In genomic region chr7:151142686-151143040, GRCh38 we compare ENCODE assay signal across 22 cellular contexts. TPM values are rescaled to one million over a fixed set of nuclear protein-coding genes. Genes with fewer than 3 reads are reported as not detected.
DNase-seq lines count a peak whose midpoint lies in the region; TF ChIP-seq lines count a peak whose summit lies in the region.
"Had no signal": no experiment of that assay in that cellular context is flagged by ENCODE, and none has a peak within 500 bp of the region (broad histone marks: within the 10 kb centered on the region; RNA-seq: fewer than 3 reads in every experiment).

No MANE protein-coding gene starts in this region.

- peaks cover 40% of the 10 kb centered on the region for H3K36me3 Mint-ChIP-seq in activated T-cell treated with anti-CD3 and anti-CD28 coated beads, Interleukin-2, amount 50 U/mL, for 24 hours (ENCODE audit: low read depth)
- H3K36me3 Mint-ChIP-seq in activated T-helper 1 cell treated with anti-CD3 and anti-CD28 coated beads, Interleukin-12 subunit alpha, Interleukin-12 subunit beta, Interleukin-2, Interleukin-4 antibody, amounts not matched to agents 30 ng/mL and 10 ng/mL and 1 ng/mL, durations not matched to agents 14 hours and 24 hours and 36 hours (ENCODE audit: low read depth) = no peaks in the 10 kb centered on the region
- H3K36me3 Mint-ChIP-seq: natural killer cell treated with Interleukin-12 subunit alpha and Interleukin-12 subunit beta and Interleukin-15 and Interleukin-18, amount 100 ng/mL, for 72 hours had no signal

- no peaks in the 10 kb centered on the region for H3K27me3 Mint-ChIP-seq in activated T-cell treated with anti-CD3 and anti-CD28 coated beads, Interleukin-2, amount 50 U/mL, for 24 hours
- H3K27me3 Mint-ChIP-seq in activated T-helper 1 cell treated with anti-CD3 and anti-CD28 coated beads, Interleukin-12 subunit alpha, Interleukin-12 subunit beta, Interleukin-2, Interleukin-4 antibody, amounts not matched to agents 30 ng/mL and 10 ng/mL and 1 ng/mL, durations not matched to agents 14 hours and 24 hours and 36 hours (ENCODE audit: insufficient read depth) = no peaks in the 10 kb centered on the region
- H3K27me3 Mint-ChIP-seq: activated B cell treated with CpG ODN at 0.5 μM for 24 hours; activated naive CD4-positive, alpha-beta T cell treated with anti-CD3 and anti-CD28 coated beads, Interleukin-2, amount 50 U/mL, for 24 hours; CD4-positive, alpha-beta memory T cell; IgD-negative memory B cell; natural killer cell treated with Interleukin-12 subunit alpha and Interleukin-12 subunit beta and Interleukin-15 and Interleukin-18, amount 100 ng/mL, for 72 hours had no signal

- intact Hi-C loops in activated T-helper 1 cell treated with anti-CD3 and anti-CD28 coated beads, Interleukin-12 subunit alpha, Interleukin-12 subunit beta, Interleukin-2, Interleukin-4 antibody, amounts not matched to agents 30 ng/mL and 10 ng/mL and 1 ng/mL, durations not matched to agents 14 hours and 24 hours and 36 hours (cut with micrococcal nuclease) = no loop called here

- no peaks in the 10 kb centered on the region for H3K9me3 Mint-ChIP-seq in activated T-cell treated with anti-CD3 and anti-CD28 coated beads, Interleukin-2, amount 50 U/mL, for 24 hours
- no peaks in the 10 kb centered on the region for H3K9me3 Mint-ChIP-seq in activated T-helper 1 cell treated with anti-CD3 and anti-CD28 coated beads, Interleukin-12 subunit alpha, Interleukin-12 subunit beta, Interleukin-2, Interleukin-4 antibody, amounts not matched to agents 30 ng/mL and 10 ng/mL and 1 ng/mL, durations not matched to agents 14 hours and 24 hours and 36 hours
- H3K9me3 Mint-ChIP-seq: activated B cell treated with CpG ODN at 0.5 μM for 24 hours; activated naive CD4-positive, alpha-beta T cell treated with anti-CD3 and anti-CD28 coated beads, Interleukin-2, amount 50 U/mL, for 24 hours; IgD-negative memory B cell; natural killer cell treated with Interleukin-12 subunit alpha and Interleukin-12 subunit beta and Interleukin-15 and Interleukin-18, amount 100 ng/mL, for 72 hours; type B pancreatic cell had no signal

- peak; percentile 22 for DNase-seq in activated T-cell treated with anti-CD3 and anti-CD28 coated beads, Interleukin-2, amount 50 U/mL, for 24 hours
- no peak for DNase-seq in activated T-cell treated with anti-CD3 and anti-CD28 coated beads for 4 hours
- peak; percentile 79 to 85 for DNase-seq in erythroblast (lab: John Stamatoyannopoulos, UW)
- DNase-seq in midbrain (lab: John Stamatoyannopoulos, UW) = peak; percentile 77
- DNase-seq in superior temporal gyrus (ENCODE audit: extremely low spot score) = peak; percentile 89
- no peak for DNase-seq in activated CD4-positive, alpha-beta T cell treated with anti-CD3 and anti-CD28 coated beads for 1 hour
- DNase-seq in NOMO-1 (lab: John Stamatoyannopoulos, UW; ENCODE audit: unreplicated experiment in 2 of 2) = no peak
- DNase-seq in activated T-helper 1 cell treated with anti-CD3 and anti-CD28 coated beads, Interleukin-12 subunit alpha, Interleukin-12 subunit beta, Interleukin-2, Interleukin-4 antibody, amounts not matched to agents 30 ng/mL and 10 ng/mL and 1 ng/mL, durations not matched to agents 14 hours and 24 hours and 36 hours (ENCODE audit: low spot score) = no peak
- DNase-seq: activated B cell treated with CpG ODN at 0.5 μM for 24 hours; CD4-positive, alpha-beta memory T cell; lower lobe of right lung; NCI-H226; NK-92 treated with Interleukin-12 subunit alpha and Interleukin-12 subunit beta, amount 100 ng/mL, for 24 hours; SHP77; stimulated activated CD4-positive, alpha-beta T cell treated with anti-CD3 and anti-CD28 coated beads, Interleukin-4, amount 100 ng/mL, for 4 hours had no signal

- H3K4me1 Mint-ChIP-seq in activated T-cell treated with anti-CD3 and anti-CD28 coated beads, Interleukin-2, amount 50 U/mL, for 24 hours (ENCODE audit: low read depth) = no peaks in the 10 kb centered on the region
- H3K4me1 Mint-ChIP-seq in activated T-helper 1 cell treated with anti-CD3 and anti-CD28 coated beads, Interleukin-12 subunit alpha, Interleukin-12 subunit beta, Interleukin-2, Interleukin-4 antibody, amounts not matched to agents 30 ng/mL and 10 ng/mL and 1 ng/mL, durations not matched to agents 14 hours and 24 hours and 36 hours (ENCODE audit: low read depth) = no peaks in the 10 kb centered on the region
- H3K4me1 Mint-ChIP-seq: activated B cell treated with CpG ODN at 0.5 μM for 24 hours; activated naive CD4-positive, alpha-beta T cell treated with anti-CD3 and anti-CD28 coated beads, Interleukin-2, amount 50 U/mL, for 24 hours; IgD-negative memory B cell had no signal

- no peak for TF ChIP-seq POLR2A in erythroblast (IDR thresholded peaks at IDR 0.05; ENCODE audit: low read length)

- H3K4me3 Mint-ChIP-seq in activated T-cell treated with anti-CD3 and anti-CD28 coated beads, Interleukin-2, amount 50 U/mL, for 24 hours = no peak overlapping the region
- H3K4me3 Mint-ChIP-seq in activated T-helper 1 cell treated with anti-CD3 and anti-CD28 coated beads, Interleukin-12 subunit alpha, Interleukin-12 subunit beta, Interleukin-2, Interleukin-4 antibody, amounts not matched to agents 30 ng/mL and 10 ng/mL and 1 ng/mL, durations not matched to agents 14 hours and 24 hours and 36 hours = no peak overlapping the region
- H3K4me3 Mint-ChIP-seq: activated B cell treated with CpG ODN at 0.5 μM for 24 hours; activated naive CD4-positive, alpha-beta T cell treated with anti-CD3 and anti-CD28 coated beads, Interleukin-2, amount 50 U/mL, for 24 hours; CD4-positive, alpha-beta memory T cell; IgD-negative memory B cell; natural killer cell treated with Interleukin-12 subunit alpha and Interleukin-12 subunit beta and Interleukin-15 and Interleukin-18, amount 100 ng/mL, for 72 hours; type B pancreatic cell had no signal

- H3K27ac Mint-ChIP-seq in activated T-cell treated with anti-CD3 and anti-CD28 coated beads, Interleukin-2, amount 50 U/mL, for 24 hours = no peak overlapping the region
- no peak overlapping the region for H3K27ac Mint-ChIP-seq in activated T-helper 1 cell treated with anti-CD3 and anti-CD28 coated beads, Interleukin-12 subunit alpha, Interleukin-12 subunit beta, Interleukin-2, Interleukin-4 antibody, amounts not matched to agents 30 ng/mL and 10 ng/mL and 1 ng/mL, durations not matched to agents 14 hours and 24 hours and 36 hours
- H3K27ac Mint-ChIP-seq: activated B cell treated with CpG ODN at 0.5 μM for 24 hours; activated naive CD4-positive, alpha-beta T cell treated with anti-CD3 and anti-CD28 coated beads, Interleukin-2, amount 50 U/mL, for 24 hours; CD4-positive, alpha-beta memory T cell; IgD-negative memory B cell; natural killer cell treated with Interleukin-12 subunit alpha and Interleukin-12 subunit beta and Interleukin-15 and Interleukin-18, amount 100 ng/mL, for 72 hours had no signal

RNA-seq across cellular contexts. Expression of gene GBX1, which starts 24.8 kb away (rescaled TPM):
- total RNA-seq in activated T-helper 1 cell treated with anti-CD3 and anti-CD28 coated beads, Interleukin-12 subunit alpha, Interleukin-12 subunit beta, Interleukin-2, Interleukin-4 antibody, amounts not matched to agents 30 ng/mL and 10 ng/mL and 1 ng/mL, durations not matched to agents 14 hours and 24 hours and 36 hours = not detected in 2 replicates
- total RNA-seq: activated B cell treated with CpG ODN at 0.5 μM for 24 hours; breast epithelium; CD4-positive, alpha-beta memory T cell; lower lobe of right lung; natural killer cell treated with Interleukin-12 subunit alpha and Interleukin-12 subunit beta and Interleukin-15 and Interleukin-18, amount 100 ng/mL, for 72 hours; T-helper 1 cell treated with Interleukin-12 subunit alpha and Interleukin-12 subunit beta and Interleukin-4 antibody, amounts not matched to agents 30 ng/mL and 1 ng/mL, for 36 hours had no signal

RNA-seq across cellular contexts. Expression of gene ASB10, which starts 44.4 kb away (rescaled TPM):
- not detected in 2 replicates for total RNA-seq in activated T-helper 1 cell treated with anti-CD3 and anti-CD28 coated beads, Interleukin-12 subunit alpha, Interleukin-12 subunit beta, Interleukin-2, Interleukin-4 antibody, amounts not matched to agents 30 ng/mL and 10 ng/mL and 1 ng/mL, durations not matched to agents 14 hours and 24 hours and 36 hours
- total RNA-seq: A172; activated B cell treated with CpG ODN at 0.5 μM for 24 hours; breast epithelium; CD4-positive, alpha-beta memory T cell; lower lobe of right lung; natural killer cell treated with Interleukin-12 subunit alpha and Interleukin-12 subunit beta and Interleukin-15 and Interleukin-18, amount 100 ng/mL, for 72 hours; T-helper 1 cell treated with Interleukin-12 subunit alpha and Interleukin-12 subunit beta and Interleukin-4 antibody, amounts not matched to agents 30 ng/mL and 1 ng/mL, for 36 hours had no signal

RNA-seq across cellular contexts. Expression of gene AGAP3, which starts 56.4 kb away (rescaled TPM):
- 52.9 and 58.0 TPM in 2 replicates for total RNA-seq in activated T-helper 1 cell treated with anti-CD3 and anti-CD28 coated beads, Interleukin-12 subunit alpha, Interleukin-12 subunit beta, Interleukin-2, Interleukin-4 antibody, amounts not matched to agents 30 ng/mL and 10 ng/mL and 1 ng/mL, durations not matched to agents 14 hours and 24 hours and 36 hours

RNA-seq across cellular contexts. Expression of gene TMUB1, which starts 59.4 kb away (rescaled TPM):
- total RNA-seq in activated T-helper 1 cell treated with anti-CD3 and anti-CD28 coated beads, Interleukin-12 subunit alpha, Interleukin-12 subunit beta, Interleukin-2, Interleukin-4 antibody, amounts not matched to agents 30 ng/mL and 10 ng/mL and 1 ng/mL, durations not matched to agents 14 hours and 24 hours and 36 hours = 55.3 and 63.4 TPM in 2 replicates

Comparison
In these comparisons a context has a peak if more than half of its experiments do, and no peak if none do; other contexts are left out.
1. DNase-seq: peak in activated T-cell treated with anti-CD3 and anti-CD28 coated beads, Interleukin-2, amount 50 U/mL, for 24 hours (single experiment), erythroblast (2 of 2), midbrain (single experiment) and superior temporal gyrus (single experiment); none in activated T-cell treated with anti-CD3 and anti-CD28 coated beads for 4 hours (single experiment), activated CD4-positive, alpha-beta T cell treated with anti-CD3 and anti-CD28 coated beads for 1 hour (single experiment), NOMO-1 (0 of 2) and activated T-helper 1 cell treated with anti-CD3 and anti-CD28 coated beads, Interleukin-12 subunit alpha, Interleukin-12 subunit beta, Interleukin-2, Interleukin-4 antibody, amounts not matched to agents 30 ng/mL and 10 ng/mL and 1 ng/mL, durations not matched to agents 14 hours and 24 hours and 36 hours (single experiment).